8 cellular contexts compared by ENCODE assay signal in genomic region chr19:39237200-39238184, GRCh38. TPM values are rescaled to one million over a fixed set of nuclear protein-coding genes. Genes with fewer than 3 reads are reported as not detected.
DNase-seq lines count a peak whose midpoint lies in the region; ATAC-seq, FAIRE-seq and TF ChIP-seq lines count a peak whose summit lies in the region.

No MANE protein-coding gene starts in this region.

- peaks cover 0 to 32% (median 14%) of the 10 kb centered on the region in 4 donors for H3K4me1 Mint-ChIP-seq in CD4-positive, CD25-positive, alpha-beta regulatory T cell
- H3K4me1 Mint-ChIP-seq in natural killer cell (peaks cover 19 to 30% of the 10 kb centered on the region in 2 donors), neural progenitor cell (no peaks in the 10 kb centered on the region)

- H3K4me3 ChIP-seq in CD4-positive, CD25-positive, alpha-beta regulatory T cell (ENCODE audit: low read depth, low read length): no peak overlapping the region
- no peak overlapping the region for H3K4me3 ChIP-seq in neural progenitor cell

- H3K9me3 Mint-ChIP-seq in CD4-positive, CD25-positive, alpha-beta regulatory T cell: peaks cover 0 to 1% (median 0%) of the 10 kb centered on the region in 7 donors
- H3K9me3 Mint-ChIP-seq in natural killer cell (no peaks in the 10 kb centered on the region), neural progenitor cell (no peaks in the 10 kb centered on the region)

- peak in 1 of 3 donors; percentile 53 for DNase-seq in CD4-positive, CD25-positive, alpha-beta regulatory T cell
- DNase-seq in GM19240 (ENCODE audit: insufficient read length, low spot score): peak; percentile 37
- DNase-seq in NCI-H526 (lab: John Stamatoyannopoulos, UW): peak; percentile 29 to 89
- peak; percentile 14 for DNase-seq in activated T-helper 1 cell treated with Interleukin-2 at 50 U/mL for 16 hours (ENCODE audit: low read depth)
- DNase-seq in natural killer cell: no peak
- DNase-seq in neural progenitor cell (ENCODE audit: low spot score): no peak
- no peak for DNase-seq in RCC 7860 (ENCODE audit: low spot score)

- no peaks in the 10 kb centered on the region for H4K20me1 ChIP-seq in neural progenitor cell (ENCODE audit: low read depth)

- H3K4me2 ChIP-seq in neural progenitor cell: no peak overlapping the region

- intact Hi-C loops in natural killer cell (cut with micrococcal nuclease): no loop called here

- H3K9me3 ChIP-seq in CD4-positive, CD25-positive, alpha-beta regulatory T cell (ENCODE audit: control insufficient read depth in 2 of 2, low read length in 2 of 2): no peaks in the 10 kb centered on the region
- H3K9me3 ChIP-seq in neural progenitor cell (ENCODE audit: low read depth): no peaks in the 10 kb centered on the region

- H2AFZ ChIP-seq in neural progenitor cell (replicated peaks): no peak overlapping the region

- H3K36me3 ChIP-seq in CD4-positive, CD25-positive, alpha-beta regulatory T cell (ENCODE audit: control insufficient read depth, insufficient read depth, low read length): no peaks in the 10 kb centered on the region
- no peaks in the 10 kb centered on the region for H3K36me3 ChIP-seq in neural progenitor cell

- TF ChIP-seq CTCF in natural killer cell (IDR thresholded peaks at IDR 0.05): no peak
- no peak for TF ChIP-seq CTCF in neural progenitor cell (IDR thresholded peaks at IDR 0.05)

- no peak for FAIRE-seq in RCC 7860 (lab: Jason Lieb, UNC)

- H3K4me1 ChIP-seq in CD4-positive, CD25-positive, alpha-beta regulatory T cell (ENCODE audit: control insufficient read depth, insufficient read depth, low read length, poor library complexity, severe bottlenecking): peaks cover 10% of the 10 kb centered on the region
- H3K4me1 ChIP-seq in neural progenitor cell: no peaks in the 10 kb centered on the region

- no peaks in the 10 kb centered on the region for H3K79me2 ChIP-seq in neural progenitor cell (ENCODE audit: low read depth)

- H3K27ac Mint-ChIP-seq in CD4-positive, CD25-positive, alpha-beta regulatory T cell: peak overlapping the region; percentile 84 to 95 (median 90)
- H3K27ac Mint-ChIP-seq in natural killer cell: peak overlapping the region in 1 of 2 donors; percentile 78
- no peak overlapping the region for H3K27ac Mint-ChIP-seq in neural progenitor cell

- no peak overlapping the region for H3K9ac ChIP-seq in neural progenitor cell

- peak overlapping the region in 3 of 4 donors; percentile 77 to 83 (median 79) for H3K4me3 Mint-ChIP-seq in CD4-positive, CD25-positive, alpha-beta regulatory T cell
- H3K4me3 Mint-ChIP-seq in natural killer cell (peak overlapping the region; percentile 45), neural progenitor cell (no peak overlapping the region)

- H3K27me3 Mint-ChIP-seq in CD4-positive, CD25-positive, alpha-beta regulatory T cell: peaks cover 5% of the 10 kb centered on the region
- H3K27me3 Mint-ChIP-seq in natural killer cell (ENCODE audit: low read depth in 2 of 2) (no peaks in the 10 kb centered on the region), neural progenitor cell (ENCODE audit: insufficient read depth, low read depth) (peaks cover 15% of the 10 kb centered on the region)

- H3F3A ChIP-seq in neural progenitor cell (ENCODE audit: low read depth): no peaks in the 10 kb centered on the region

- no peaks in the 10 kb centered on the region for H3K27me3 ChIP-seq in CD4-positive, CD25-positive, alpha-beta regulatory T cell (ENCODE audit: control insufficient read depth, insufficient read depth, low read length)
- peaks cover 52% of the 10 kb centered on the region for H3K27me3 ChIP-seq in neural progenitor cell

- no peaks in the 10 kb centered on the region for H3K36me3 Mint-ChIP-seq in CD4-positive, CD25-positive, alpha-beta regulatory T cell
- H3K36me3 Mint-ChIP-seq in natural killer cell (no peaks in the 10 kb centered on the region), neural progenitor cell (no peaks in the 10 kb centered on the region)

- ATAC-seq in CD4-positive, CD25-positive, alpha-beta regulatory T cell (ENCODE audit: low read depth in 2 of 2): peak; percentile 57 to 61
- ATAC-seq in natural killer cell (peak; percentile 35 to 68 (median 53)), HG03025 (IDR thresholded peaks at IDR 0.05; ENCODE audit: low FRiP score, unreplicated experiment) (no peak)

- H3K27ac ChIP-seq in CD4-positive, CD25-positive, alpha-beta regulatory T cell (ENCODE audit: insufficient read depth, low read length, poor library complexity, severe bottlenecking): peak overlapping the region; percentile 14
- H3K27ac ChIP-seq in neural progenitor cell: no peak overlapping the region

RNA-seq across cellular contexts. Expression of gene IFNL3, which starts 7.3 kb away (rescaled TPM):
- total RNA-seq in CD4-positive, CD25-positive, alpha-beta regulatory T cell: not detected
- not detected for polyA plus RNA-seq in CD4-positive, CD25-positive, alpha-beta regulatory T cell
- total RNA-seq in natural killer cell: not detected
- total RNA-seq in neural progenitor cell (ENCODE audit: low replicate concordance): not detected in 2 replicates

RNA-seq across cellular contexts. Expression of gene IFNL4, which starts 11.2 kb away (rescaled TPM):
- not detected for total RNA-seq in CD4-positive, CD25-positive, alpha-beta regulatory T cell
- not detected for polyA plus RNA-seq in CD4-positive, CD25-positive, alpha-beta regulatory T cell
- total RNA-seq in natural killer cell (not detected), neural progenitor cell (ENCODE audit: low replicate concordance) (not detected in 2 replicates)

RNA-seq across cellular contexts. Expression of gene IFNL2, which starts 30.7 kb away (rescaled TPM):
- total RNA-seq in CD4-positive, CD25-positive, alpha-beta regulatory T cell: not detected
- not detected for polyA plus RNA-seq in CD4-positive, CD25-positive, alpha-beta regulatory T cell
- total RNA-seq in natural killer cell: not detected
- not detected in 2 replicates for total RNA-seq in neural progenitor cell (ENCODE audit: low replicate concordance)

RNA-seq across cellular contexts. Expression of gene SYCN, which starts 33.4 kb away (rescaled TPM):
- total RNA-seq in CD4-positive, CD25-positive, alpha-beta regulatory T cell: not detected
- not detected for polyA plus RNA-seq in CD4-positive, CD25-positive, alpha-beta regulatory T cell
- not detected for total RNA-seq in natural killer cell
- total RNA-seq in neural progenitor cell (ENCODE audit: low replicate concordance): not detected in 2 replicates

RNA-seq across cellular contexts. Expression of gene NCCRP1, which starts 40.7 kb away (rescaled TPM):
- total RNA-seq in CD4-positive, CD25-positive, alpha-beta regulatory T cell: not detected
- not detected for polyA plus RNA-seq in CD4-positive, CD25-positive, alpha-beta regulatory T cell
- total RNA-seq in natural killer cell (not detected), neural progenitor cell (ENCODE audit: low replicate concordance) (1.0 and 1.9 TPM in 2 replicates)

Comparison
In these comparisons a context has a peak if more than half of its experiments do, and no peak if none do; other contexts are left out.
1. DNase-seq: peak in GM19240 (single experiment), NCI-H526 (2 of 2) and activated T-helper 1 cell treated with Interleukin-2 at 50 U/mL for 16 hours (single experiment); none in natural killer cell (single experiment), neural progenitor cell (single experiment) and RCC 7860 (single experiment).